Comparison of ENCODE assay signal across 8 cellular contexts in the genomic region with DNA sequence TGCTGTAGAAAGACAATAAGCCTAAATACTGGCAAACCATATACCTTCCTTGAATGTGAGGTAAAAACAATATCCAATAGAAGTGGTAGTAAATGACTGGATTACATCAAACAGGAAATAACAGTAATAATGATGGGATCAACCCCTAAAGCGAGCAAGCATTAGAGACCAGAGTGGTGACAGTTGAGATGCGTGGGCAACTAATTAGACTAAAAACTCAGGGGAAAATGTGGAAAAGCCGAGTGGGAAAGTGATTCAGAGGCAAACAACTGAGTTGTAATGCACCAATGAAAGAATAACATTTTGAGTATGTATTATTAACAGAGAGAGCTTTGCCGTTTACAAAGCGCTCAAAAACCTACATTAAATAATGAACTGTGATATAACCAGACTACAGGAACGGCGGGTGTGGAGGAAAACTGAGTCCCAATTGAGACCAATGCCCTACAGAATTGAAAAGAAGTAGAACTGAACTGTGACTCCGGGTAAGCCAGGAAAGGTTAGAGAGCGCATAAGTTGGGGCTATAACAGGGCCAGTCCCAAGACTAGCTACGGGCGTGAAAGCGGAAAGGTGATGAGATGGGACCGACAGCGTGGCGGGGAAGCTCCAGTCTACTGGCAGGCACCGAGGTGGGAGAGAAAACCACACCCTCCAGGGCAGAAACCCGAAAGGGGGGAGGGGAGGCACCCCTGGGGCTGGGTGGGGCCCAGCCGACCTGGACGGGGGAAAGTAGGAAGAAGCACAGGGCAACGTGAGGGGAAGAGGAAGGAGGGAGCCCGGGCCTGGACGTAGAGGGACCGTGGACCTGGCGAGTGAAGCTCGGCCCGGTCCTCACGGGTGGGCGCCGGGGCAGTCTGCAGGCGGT.
A peak's percentile ranks its signal among the peaks of the same experiment; 100 is the strongest.
DNase-seq lines count a peak whose midpoint lies in the region; ATAC-seq lines count a peak whose summit lies in the region.

No MANE protein-coding gene starts in this region.

- no peaks in the 10 kb centered on the region for H3K9me3 ChIP-seq in duodenal mucosa (ENCODE audit: control insufficient read depth in 1 of 2, low read length in 2 of 2)

- H3K27ac ChIP-seq in duodenal mucosa (ENCODE audit: low read depth, low read length) = peak overlapping the region; percentile 94

- ATAC-seq in GM18499 (IDR thresholded peaks at IDR 0.05; ENCODE audit: insufficient read depth, unreplicated experiment) (peak; percentile 10), HG02642 (IDR thresholded peaks at IDR 0.05; ENCODE audit: poor library complexity, unreplicated experiment) (peak; percentile 35)

- peaks cover 22 to 29% of the 10 kb centered on the region in 2 donors for H3K4me1 ChIP-seq in duodenal mucosa (ENCODE audit: control insufficient read depth in 1 of 2, insufficient read depth in 2 of 2, low read length in 2 of 2)

- H3K36me3 ChIP-seq in duodenal mucosa (ENCODE audit: control insufficient read depth in 1 of 2, insufficient read depth in 2 of 2, low read length in 2 of 2) = no peaks in the 10 kb centered on the region

- DNase-seq in NCI-H146 treated with DMSO at 0.1 percent for 48 hours (lab: John Stamatoyannopoulos, UW; ENCODE audit: unreplicated experiment) (peak; percentile 70), midbrain (lab: John Stamatoyannopoulos, UW) (peak; percentile 32), NCI-H187 (lab: John Stamatoyannopoulos, UW) (no peak)
- peak; percentile 73 for DNase-seq in activated CD4-positive, alpha-beta T cell treated with anti-CD3 and anti-CD28 coated beads for 48 hours
- peak; percentile 51 for DNase-seq in stimulated activated CD8-positive, alpha-beta memory T cell treated with anti-CD3 and anti-CD28 coated beads, Interleukin-4, amount 100 ng/mL, for 24 hours (ENCODE audit: low read depth)

- no peaks in the 10 kb centered on the region for H3K27me3 ChIP-seq in duodenal mucosa (ENCODE audit: control insufficient read depth in 1 of 2, insufficient read depth in 2 of 2, low read length in 2 of 2)

- peak overlapping the region; percentile 95 to 96 for H3K9ac ChIP-seq in duodenal mucosa (ENCODE audit: low read depth in 1 of 2, low read length in 2 of 2)

- peak overlapping the region; percentile 88 to 94 for H3K4me3 ChIP-seq in duodenal mucosa (ENCODE audit: low read depth in 1 of 2, low read length in 2 of 2)

Comparison
In these comparisons a context has a peak if more than half of its experiments do, and no peak if none do; other contexts are left out.
1. DNase-seq: peak in NCI-H146 treated with DMSO at 0.1 percent for 48 hours (single experiment), activated CD4-positive, alpha-beta T cell treated with anti-CD3 and anti-CD28 coated beads for 48 hours (single experiment), midbrain (single experiment) and stimulated activated CD8-positive, alpha-beta memory T cell treated with anti-CD3 and anti-CD28 coated beads, Interleukin-4, amount 100 ng/mL, for 24 hours (single experiment); none in NCI-H187 (0 of 2).